Comparison of ENCODE assay signal across 1 cellular context in genomic region chr22:50251472-50252054, GRCh38.
A peak's percentile ranks its signal among the peaks of the same experiment; 100 is the strongest.
TF ChIP-seq lines count a peak whose summit lies in the region.

No MANE protein-coding gene starts in this region.

TF ChIP-seq in HepG2, 621 proteins besides CTCF, POLR2A, EP300 and RAD21 (continued from another document and continues in another):
- TF ChIP-seq, protein P1, sequence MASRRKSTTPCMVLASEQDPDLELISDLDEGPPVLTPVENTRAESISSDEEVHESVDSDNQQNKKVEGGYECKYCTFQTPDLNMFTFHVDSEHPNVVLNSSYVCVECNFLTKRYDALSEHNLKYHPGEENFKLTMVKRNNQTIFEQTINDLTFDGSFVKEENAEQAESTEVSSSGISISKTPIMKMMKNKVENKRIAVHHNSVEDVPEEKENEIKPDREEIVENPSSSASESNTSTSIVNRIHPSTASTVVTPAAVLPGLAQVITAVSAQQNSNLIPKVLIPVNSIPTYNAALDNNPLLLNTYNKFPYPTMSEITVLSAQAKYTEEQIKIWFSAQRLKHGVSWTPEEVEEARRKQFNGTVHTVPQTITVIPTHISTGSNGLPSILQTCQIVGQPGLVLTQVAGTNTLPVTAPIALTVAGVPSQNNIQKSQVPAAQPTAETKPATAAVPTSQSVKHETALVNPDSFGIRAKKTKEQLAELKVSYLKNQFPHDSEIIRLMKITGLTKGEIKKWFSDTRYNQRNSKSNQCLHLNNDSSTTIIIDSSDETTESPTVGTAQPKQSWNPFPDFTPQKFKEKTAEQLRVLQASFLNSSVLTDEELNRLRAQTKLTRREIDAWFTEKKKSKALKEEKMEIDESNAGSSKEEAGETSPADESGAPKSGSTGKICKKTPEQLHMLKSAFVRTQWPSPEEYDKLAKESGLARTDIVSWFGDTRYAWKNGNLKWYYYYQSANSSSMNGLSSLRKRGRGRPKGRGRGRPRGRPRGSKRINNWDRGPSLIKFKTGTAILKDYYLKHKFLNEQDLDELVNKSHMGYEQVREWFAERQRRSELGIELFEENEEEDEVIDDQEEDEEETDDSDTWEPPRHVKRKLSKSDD (CRISPR knock-in tag; IDR thresholded peaks at IDR 0.05; ENCODE audit: low read depth): peak; percentile 75; the same call in 1 of the 2 replicates
- TF ChIP-seq ZNF605 (CRISPR knock-in tag; IDR thresholded peaks at IDR 0.05): peak; percentile 51; the same call in 1 of the 2 replicates
- TF ChIP-seq ZBTB7A (CRISPR knock-in tag; IDR thresholded peaks at IDR 0.05): peak; percentile 98
- no peak for TF ChIP-seq ZNF547 (CRISPR knock-in tag; IDR thresholded peaks at IDR 0.05)
- no peak for TF ChIP-seq SNAPC4 (CRISPR knock-in tag; IDR thresholded peaks at IDR 0.05)
- peak; percentile 19 for TF ChIP-seq TAF15 (IDR thresholded peaks at IDR 0.05; ENCODE audit: low read depth, low read length, poor library complexity, severe bottlenecking)
- no peak for TF ChIP-seq ZNF781 (CRISPR knock-in tag; IDR thresholded peaks at IDR 0.05; ENCODE audit: borderline replicate concordance, not compliant biosample characterization)
- TF ChIP-seq KLF6 (CRISPR knock-in tag; IDR thresholded peaks at IDR 0.05): no peak
- no peak for TF ChIP-seq TSC22D2 (CRISPR knock-in tag; IDR thresholded peaks at IDR 0.05; ENCODE audit: borderline replicate concordance)
- TF ChIP-seq ZNF672 (CRISPR knock-in tag; IDR thresholded peaks at IDR 0.05): no peak
- TF ChIP-seq, protein P2, sequence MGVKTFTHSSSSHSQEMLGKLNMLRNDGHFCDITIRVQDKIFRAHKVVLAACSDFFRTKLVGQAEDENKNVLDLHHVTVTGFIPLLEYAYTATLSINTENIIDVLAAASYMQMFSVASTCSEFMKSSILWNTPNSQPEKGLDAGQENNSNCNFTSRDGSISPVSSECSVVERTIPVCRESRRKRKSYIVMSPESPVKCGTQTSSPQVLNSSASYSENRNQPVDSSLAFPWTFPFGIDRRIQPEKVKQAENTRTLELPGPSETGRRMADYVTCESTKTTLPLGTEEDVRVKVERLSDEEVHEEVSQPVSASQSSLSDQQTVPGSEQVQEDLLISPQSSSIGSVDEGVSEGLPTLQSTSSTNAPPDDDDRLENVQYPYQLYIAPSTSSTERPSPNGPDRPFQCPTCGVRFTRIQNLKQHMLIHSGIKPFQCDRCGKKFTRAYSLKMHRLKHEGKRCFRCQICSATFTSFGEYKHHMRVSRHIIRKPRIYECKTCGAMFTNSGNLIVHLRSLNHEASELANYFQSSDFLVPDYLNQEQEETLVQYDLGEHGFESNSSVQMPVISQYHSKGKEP (CRISPR knock-in tag; IDR thresholded peaks at IDR 0.05): no peak
- TF ChIP-seq, protein P3, sequence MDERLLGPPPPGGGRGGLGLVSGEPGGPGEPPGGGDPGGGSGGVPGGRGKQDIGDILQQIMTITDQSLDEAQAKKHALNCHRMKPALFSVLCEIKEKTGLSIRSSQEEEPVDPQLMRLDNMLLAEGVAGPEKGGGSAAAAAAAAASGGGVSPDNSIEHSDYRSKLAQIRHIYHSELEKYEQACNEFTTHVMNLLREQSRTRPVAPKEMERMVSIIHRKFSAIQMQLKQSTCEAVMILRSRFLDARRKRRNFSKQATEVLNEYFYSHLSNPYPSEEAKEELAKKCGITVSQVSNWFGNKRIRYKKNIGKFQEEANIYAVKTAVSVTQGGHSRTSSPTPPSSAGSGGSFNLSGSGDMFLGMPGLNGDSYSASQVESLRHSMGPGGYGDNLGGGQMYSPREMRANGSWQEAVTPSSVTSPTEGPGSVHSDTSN (CRISPR knock-in tag; IDR thresholded peaks at IDR 0.05): no peak
- TF ChIP-seq SIN3B (IDR thresholded peaks at IDR 0.05; ENCODE audit: low read length): no peak
- TF ChIP-seq SIX4 (CRISPR knock-in tag; IDR thresholded peaks at IDR 0.05): no peak
- no peak for TF ChIP-seq NPAS2 (CRISPR knock-in tag; IDR thresholded peaks at IDR 0.05; ENCODE audit: borderline replicate concordance)
- no peak for TF ChIP-seq ZNF75D (CRISPR knock-in tag; IDR thresholded peaks at IDR 0.05; ENCODE audit: borderline replicate concordance)
- no peak for TF ChIP-seq SOX6 (IDR thresholded peaks at IDR 0.05)
- peak; percentile 20; the same call in 1 of the 2 replicates for TF ChIP-seq SOX6 (CRISPR knock-in tag; IDR thresholded peaks at IDR 0.05)
- TF ChIP-seq ZMYM2 (CRISPR knock-in tag; IDR thresholded peaks at IDR 0.05): 0 out of 2 replicates have a peak, but pooled peaks have one; percentile 18
- no peak for TF ChIP-seq HMG20A (CRISPR knock-in tag; IDR thresholded peaks at IDR 0.05; ENCODE audit: borderline replicate concordance)
- TF ChIP-seq NR2F1 (CRISPR knock-in tag; IDR thresholded peaks at IDR 0.05): 0 out of 4 replicates have a peak, but pooled peaks of 1 of the 2 experiments have one; percentile 26
- no peak for TF ChIP-seq IKZF4 (CRISPR knock-in tag; IDR thresholded peaks at IDR 0.05; ENCODE audit: borderline replicate concordance, low read depth, not compliant biosample characterization)
- no peak for TF ChIP-seq ZNF616 (CRISPR knock-in tag; IDR thresholded peaks at IDR 0.05; ENCODE audit: low read depth)
- TF ChIP-seq SOX13 (IDR thresholded peaks at IDR 0.05): no peak
- 0 out of 4 replicates have a peak, but pooled peaks of 1 of the 2 experiments have one; percentile 3 for TF ChIP-seq SOX13 (CRISPR knock-in tag; conservative IDR thresholded peaks at IDR 0.05 in 1 of 2, IDR thresholded peaks at IDR 0.05 in 1 of 2)
- TF ChIP-seq ZNF549 (CRISPR knock-in tag; IDR thresholded peaks at IDR 0.05): no peak
- TF ChIP-seq SKI (IDR thresholded peaks at IDR 0.05; ENCODE audit: partially characterized antibody): no peak
- TF ChIP-seq ASH2L (IDR thresholded peaks at IDR 0.05; ENCODE audit: insufficient read length, low read depth, low read length): peak; percentile 8
- TF ChIP-seq, protein P4, sequence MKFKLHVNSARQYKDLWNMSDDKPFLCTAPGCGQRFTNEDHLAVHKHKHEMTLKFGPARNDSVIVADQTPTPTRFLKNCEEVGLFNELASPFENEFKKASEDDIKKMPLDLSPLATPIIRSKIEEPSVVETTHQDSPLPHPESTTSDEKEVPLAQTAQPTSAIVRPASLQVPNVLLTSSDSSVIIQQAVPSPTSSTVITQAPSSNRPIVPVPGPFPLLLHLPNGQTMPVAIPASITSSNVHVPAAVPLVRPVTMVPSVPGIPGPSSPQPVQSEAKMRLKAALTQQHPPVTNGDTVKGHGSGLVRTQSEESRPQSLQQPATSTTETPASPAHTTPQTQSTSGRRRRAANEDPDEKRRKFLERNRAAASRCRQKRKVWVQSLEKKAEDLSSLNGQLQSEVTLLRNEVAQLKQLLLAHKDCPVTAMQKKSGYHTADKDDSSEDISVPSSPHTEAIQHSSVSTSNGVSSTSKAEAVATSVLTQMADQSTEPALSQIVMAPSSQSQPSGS (CRISPR knock-in tag; IDR thresholded peaks at IDR 0.05): no peak
- TF ChIP-seq ZUFSP (CRISPR knock-in tag; IDR thresholded peaks at IDR 0.05; ENCODE audit: borderline replicate concordance): no peak
- TF ChIP-seq AKAP8 (CRISPR knock-in tag; IDR thresholded peaks at IDR 0.05): peak; percentile 82
- TF ChIP-seq NFATC3 (CRISPR knock-in tag; IDR thresholded peaks at IDR 0.05): no peak
- 0 out of 2 replicates have a peak, but pooled peaks have one; percentile 19 for TF ChIP-seq NCOA1 (CRISPR knock-in tag; IDR thresholded peaks at IDR 0.05)
- 0 out of 2 replicates have a peak, but pooled peaks have one; percentile 69 for TF ChIP-seq ZBTB46 (CRISPR knock-in tag; IDR thresholded peaks at IDR 0.05; ENCODE audit: borderline replicate concordance)
- 0 out of 2 replicates have a peak, but pooled peaks have one; percentile 38 for TF ChIP-seq PPARG (CRISPR knock-in tag; conservative IDR thresholded peaks at IDR 0.05)
- no peak for TF ChIP-seq HCFC1 (IDR thresholded peaks at IDR 0.05; ENCODE audit: low read depth, low read length)
- 0 out of 2 replicates have a peak, but pooled peaks have one; percentile 13 for TF ChIP-seq ZNF772 (CRISPR knock-in tag; IDR thresholded peaks at IDR 0.05)
- TF ChIP-seq, protein P5, sequence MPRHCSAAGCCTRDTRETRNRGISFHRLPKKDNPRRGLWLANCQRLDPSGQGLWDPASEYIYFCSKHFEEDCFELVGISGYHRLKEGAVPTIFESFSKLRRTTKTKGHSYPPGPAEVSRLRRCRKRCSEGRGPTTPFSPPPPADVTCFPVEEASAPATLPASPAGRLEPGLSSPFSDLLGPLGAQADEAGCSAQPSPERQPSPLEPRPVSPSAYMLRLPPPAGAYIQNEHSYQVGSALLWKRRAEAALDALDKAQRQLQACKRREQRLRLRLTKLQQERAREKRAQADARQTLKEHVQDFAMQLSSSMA (CRISPR knock-in tag; IDR thresholded peaks at IDR 0.05): 0 out of 2 replicates have a peak, but pooled peaks have one; percentile 36
